Comparison of ENCODE assay signal across 39 cellular contexts in genomic region chr20:39988991-39989390, GRCh38.
"Had no signal": no experiment of that assay in that cellular context is flagged by ENCODE, and none has a peak within 500 bp of the region (broad histone marks: within the 10 kb centered on the region; RNA-seq: fewer than 3 reads in every experiment).

No MANE protein-coding gene starts in this region.

- H3K9me3 ChIP-seq: body of pancreas, breast epithelium had no signal

- H3K4me1 ChIP-seq: body of pancreas had no signal

- H3K36me3 Mint-ChIP-seq: activated CD4-positive, alpha-beta memory T cell treated with anti-CD3 and anti-CD28 coated beads for 36 hours; activated CD8-positive, alpha-beta memory T cell treated with anti-CD3 and anti-CD28 coated beads, Interleukin-2, amount 10 ng/mL, durations not matched to agents 7 days and 5 days; activated naive CD4-positive, alpha-beta T cell treated with anti-CD3 and anti-CD28 coated beads, Interleukin-2, amount 10 ng/mL, durations not matched to agents 7 days and 5 days; activated naive CD4-positive, alpha-beta T cell treated with anti-CD3 and anti-CD28 coated beads, Interleukin-2, amount 50 U/mL, for 24 hours; activated naive CD8-positive, alpha-beta T cell; activated naive CD8-positive, alpha-beta T cell treated with anti-CD3 and anti-CD28 coated beads, Interleukin-2, amount 10 ng/mL, durations not matched to agents 7 days and 5 days had no signal

- H3K9me3 Mint-ChIP-seq: activated CD4-positive, alpha-beta T cell treated with anti-CD3 and anti-CD28 coated beads, Interleukin-2, amount 10 ng/mL, durations not matched to agents 24 days and 14 days had no signal

- FAIRE-seq: astrocyte, TTC549 had no signal

- H3K27ac ChIP-seq: adrenal gland, body of pancreas, brain microvascular endothelial cell, breast epithelium, VCaP had no signal

- ATAC-seq: activated CD8-positive, alpha-beta memory T cell treated with anti-CD3 and anti-CD28 coated beads, Interleukin-2, amount 10 ng/mL, durations not matched to agents 7 days and 5 days; activated CD8-positive, alpha-beta T cell treated with anti-CD3 and anti-CD28 coated beads for 36 hours; activated naive CD8-positive, alpha-beta T cell treated with anti-CD3 and anti-CD28 coated beads, Interleukin-2, amount 50 U/mL, for 24 hours; body of pancreas had no signal

- DNase-seq: activated B cell treated with CpG ODN at 0.5 μM for 24 hours; activated CD4-positive, alpha-beta memory T cell treated with anti-CD3 and anti-CD28 coated beads for 36 hours; activated CD4-positive, alpha-beta T cell treated with anti-CD3 and anti-CD28 coated beads for 4 hours; activated CD4-positive, alpha-beta T cell treated with anti-CD3 and anti-CD28 coated beads, Interleukin-2, amount 10 ng/mL, durations not matched to agents 24 days and 14 days; activated CD4-positive, alpha-beta T cell treated with anti-CD3 and anti-CD28 coated beads, Interleukin-2, amount 50 U/mL, for 1 hour; activated CD4-positive, alpha-beta T cell treated with anti-CD3 and anti-CD28 coated beads, Interleukin-2, amount 50 U/mL, for 4 hours; activated CD4-positive, CD25-positive, alpha-beta regulatory T cell treated with anti-CD3 and anti-CD28 coated beads, Interleukin-2, amount 50 U/mL, for 72 hours; activated CD8-positive, alpha-beta memory T cell treated with anti-CD3 and anti-CD28 coated beads for 24 hours; activated CD8-positive, alpha-beta memory T cell treated with anti-CD3 and anti-CD28 coated beads, Interleukin-2, amount 10 ng/mL, durations not matched to agents 7 days and 5 days; activated CD8-positive, alpha-beta memory T cell treated with anti-CD3 and anti-CD28 coated beads, Interleukin-2, amount 50 U/mL, for 48 hours; activated CD8-positive, alpha-beta T cell treated with anti-CD3 and anti-CD28 coated beads for 36 hours; activated effector memory CD4-positive, alpha-beta T cell treated with Interleukin-2 at 50 U/mL for 16 hours; activated gamma-delta T cell; activated naive CD4-positive, alpha-beta T cell treated with anti-CD3 and anti-CD28 coated beads, Interleukin-2, amount 10 ng/mL, durations not matched to agents 7 days and 5 days; activated naive CD4-positive, alpha-beta T cell treated with Interleukin-2 at 50 U/mL for 16 hours; activated naive CD8-positive, alpha-beta T cell treated with anti-CD3 and anti-CD28 coated beads, Interleukin-2, amount 10 ng/mL, durations not matched to agents 7 days and 5 days; activated naive CD8-positive, alpha-beta T cell treated with anti-CD3 and anti-CD28 coated beads, Interleukin-2, amount 50 U/mL, for 24 hours; activated T-cell treated with anti-CD3 and anti-CD28 coated beads, Interleukin-2, amount 50 U/mL, for 24 hours; activated T-cell treated with anti-CD3 and anti-CD28 coated beads, Interleukin-2, amount 50 U/mL, for 48 hours; adrenal gland; amniotic stem cell; aorta; body of pancreas; brain microvascular endothelial cell; cerebellar nuclear complex; SW 1271; T-helper 1 cell; T-helper 2 cell; T-helper 9 cell had no signal

- H3K27me3 Mint-ChIP-seq: activated B cell treated with CpG ODN at 0.5 μM for 24 hours; activated CD4-positive, alpha-beta memory T cell treated with anti-CD3 and anti-CD28 coated beads for 36 hours; activated CD4-positive, alpha-beta T cell treated with anti-CD3 and anti-CD28 coated beads, Interleukin-2, amount 10 ng/mL, durations not matched to agents 24 days and 14 days; activated CD8-positive, alpha-beta memory T cell treated with anti-CD3 and anti-CD28 coated beads, Interleukin-2, amount 10 ng/mL, durations not matched to agents 7 days and 5 days; activated naive CD4-positive, alpha-beta T cell treated with anti-CD3 and anti-CD28 coated beads, Interleukin-2, amount 10 ng/mL, durations not matched to agents 7 days and 5 days; activated naive CD4-positive, alpha-beta T cell treated with anti-CD3 and anti-CD28 coated beads, Interleukin-2, amount 50 U/mL, for 24 hours; activated naive CD8-positive, alpha-beta T cell treated with anti-CD3 and anti-CD28 coated beads, Interleukin-2, amount 10 ng/mL, durations not matched to agents 7 days and 5 days; activated T-cell treated with anti-CD3 and anti-CD28 coated beads, Interleukin-2, amount 50 U/mL, for 24 hours; central memory CD8-positive, alpha-beta T cell had no signal

- H3K27ac Mint-ChIP-seq: activated B cell treated with CpG ODN at 0.5 μM for 24 hours; activated CD4-positive, alpha-beta memory T cell treated with anti-CD3 and anti-CD28 coated beads for 36 hours; activated CD4-positive, alpha-beta T cell treated with anti-CD3 and anti-CD28 coated beads, Interleukin-2, amount 10 ng/mL, durations not matched to agents 24 days and 14 days; activated CD8-positive, alpha-beta memory T cell treated with anti-CD3 and anti-CD28 coated beads, Interleukin-2, amount 10 ng/mL, durations not matched to agents 7 days and 5 days; activated CD8-positive, alpha-beta T cell treated with anti-CD3 and anti-CD28 coated beads for 36 hours; activated naive CD4-positive, alpha-beta T cell treated with anti-CD3 and anti-CD28 coated beads, Interleukin-2, amount 10 ng/mL, durations not matched to agents 7 days and 5 days; activated naive CD4-positive, alpha-beta T cell treated with anti-CD3 and anti-CD28 coated beads, Interleukin-2, amount 50 U/mL, for 24 hours; activated naive CD8-positive, alpha-beta T cell; activated naive CD8-positive, alpha-beta T cell treated with anti-CD3 and anti-CD28 coated beads, Interleukin-2, amount 10 ng/mL, durations not matched to agents 7 days and 5 days; activated naive CD8-positive, alpha-beta T cell treated with anti-CD3 and anti-CD28 coated beads, Interleukin-2, amount 50 U/mL, for 24 hours; activated T-cell treated with anti-CD3 and anti-CD28 coated beads, Interleukin-2, amount 50 U/mL, for 24 hours; activated T-helper 2 cell treated with anti-CD3 and anti-CD28 coated beads, Interferon-gamma antibody, Interleukin-2, Interleukin-4, amounts not matched to agents 10 μg/mL and 5 μg/mL and 100 μg/mL, durations not matched to agents 14 hours and 24 hours and 36 hours; T-helper 1 cell treated with Interleukin-12 subunit alpha and Interleukin-12 subunit beta and Interleukin-4 antibody, amounts not matched to agents 30 μg/mL and 1 μg/mL, for 36 hours; T-helper 2 cell treated with Interferon-gamma antibody and Interleukin-4, amounts not matched to agents 5 μg/mL and 100 μg/mL, for 36 hours had no signal

- H3K4me3 Mint-ChIP-seq: activated B cell treated with CpG ODN at 0.5 μM for 24 hours; activated CD4-positive, alpha-beta memory T cell treated with anti-CD3 and anti-CD28 coated beads for 36 hours; activated CD4-positive, alpha-beta T cell treated with anti-CD3 and anti-CD28 coated beads, Interleukin-2, amount 10 ng/mL, durations not matched to agents 24 days and 14 days; activated CD8-positive, alpha-beta memory T cell treated with anti-CD3 and anti-CD28 coated beads, Interleukin-2, amount 10 ng/mL, durations not matched to agents 7 days and 5 days; activated CD8-positive, alpha-beta T cell treated with anti-CD3 and anti-CD28 coated beads for 36 hours; activated naive CD4-positive, alpha-beta T cell treated with anti-CD3 and anti-CD28 coated beads, Interleukin-2, amount 10 ng/mL, durations not matched to agents 7 days and 5 days; activated naive CD4-positive, alpha-beta T cell treated with anti-CD3 and anti-CD28 coated beads, Interleukin-2, amount 50 U/mL, for 24 hours; activated naive CD8-positive, alpha-beta T cell; activated naive CD8-positive, alpha-beta T cell treated with anti-CD3 and anti-CD28 coated beads, Interleukin-2, amount 10 ng/mL, durations not matched to agents 7 days and 5 days; activated naive CD8-positive, alpha-beta T cell treated with anti-CD3 and anti-CD28 coated beads, Interleukin-2, amount 50 U/mL, for 24 hours; activated T-cell treated with anti-CD3 and anti-CD28 coated beads, Interleukin-2, amount 50 U/mL, for 24 hours; central memory CD8-positive, alpha-beta T cell; T-helper 1 cell treated with Interleukin-12 subunit alpha and Interleukin-12 subunit beta and Interleukin-4 antibody, amounts not matched to agents 30 μg/mL and 1 μg/mL, for 36 hours; T-helper 2 cell treated with Interferon-gamma antibody and Interleukin-4, amounts not matched to agents 5 μg/mL and 100 μg/mL, for 36 hours had no signal

- H3K4me1 Mint-ChIP-seq: activated B cell treated with CpG ODN at 0.5 μM for 24 hours; activated CD4-positive, alpha-beta T cell treated with anti-CD3 and anti-CD28 coated beads, Interleukin-2, amount 10 ng/mL, durations not matched to agents 24 days and 14 days; activated CD8-positive, alpha-beta memory T cell treated with anti-CD3 and anti-CD28 coated beads, Interleukin-2, amount 10 ng/mL, durations not matched to agents 7 days and 5 days; activated naive CD4-positive, alpha-beta T cell treated with anti-CD3 and anti-CD28 coated beads, Interleukin-2, amount 10 ng/mL, durations not matched to agents 7 days and 5 days; activated naive CD4-positive, alpha-beta T cell treated with anti-CD3 and anti-CD28 coated beads, Interleukin-2, amount 50 U/mL, for 24 hours; activated naive CD8-positive, alpha-beta T cell treated with anti-CD3 and anti-CD28 coated beads, Interleukin-2, amount 10 ng/mL, durations not matched to agents 7 days and 5 days; activated naive CD8-positive, alpha-beta T cell treated with anti-CD3 and anti-CD28 coated beads, Interleukin-2, amount 50 U/mL, for 24 hours; central memory CD8-positive, alpha-beta T cell had no signal

- H3K36me3 ChIP-seq: adrenal gland, brain microvascular endothelial cell, breast epithelium had no signal

- H3K27me3 ChIP-seq: adrenal gland, body of pancreas, brain microvascular endothelial cell, breast epithelium had no signal

- H3K4me3 ChIP-seq: adrenal gland, body of pancreas, breast epithelium had no signal
